Comparison of ENCODE assay signal across 1 cellular context in the genomic region with DNA sequence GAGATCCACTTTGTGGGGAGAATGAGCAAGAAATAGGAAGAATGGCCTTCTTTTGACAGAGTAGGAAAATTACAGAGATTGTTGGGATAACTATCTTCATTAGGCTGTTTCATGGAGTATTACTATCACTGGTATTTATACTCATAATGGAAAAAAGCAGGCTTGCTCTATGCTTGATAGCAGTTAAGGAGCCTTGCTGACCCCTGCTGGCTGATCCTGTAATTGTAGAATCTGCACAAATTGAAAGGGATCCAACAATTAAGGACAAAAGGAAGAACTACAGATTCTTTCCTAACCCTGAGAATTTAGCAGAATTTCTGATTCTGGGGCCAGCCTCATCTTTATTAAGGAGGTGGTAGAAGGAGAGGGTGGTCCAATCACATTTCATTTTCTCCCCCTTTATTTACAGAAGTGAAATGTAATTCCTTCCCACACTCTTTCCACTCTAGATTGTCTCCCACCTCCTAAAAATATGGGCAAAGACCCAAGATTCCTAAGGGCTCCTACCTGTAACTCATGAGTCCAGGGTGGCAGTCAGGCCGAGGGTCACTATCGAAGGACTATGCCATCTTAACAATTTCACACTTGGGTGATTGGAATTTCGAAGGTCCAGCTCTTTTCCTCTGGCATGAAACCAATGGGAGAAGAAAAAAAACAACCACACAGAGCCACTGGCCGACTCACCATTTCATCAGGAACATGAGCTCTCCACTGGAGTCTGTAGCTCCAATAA.
TF ChIP-seq lines count a peak whose summit lies in the region.

No MANE protein-coding gene starts in this region.

TF ChIP-seq in HCT116, 20 proteins besides CTCF, POLR2A, EP300 and RAD21 (continued from another document):
- TF ChIP-seq TCF7L2 (IDR thresholded peaks at IDR 0.05; ENCODE audit: borderline replicate concordance, extremely low read depth, insufficient read depth, insufficient read length) (no peak), YY1 (IDR thresholded peaks at IDR 0.05; ENCODE audit: extremely low read depth, insufficient replicate concordance, low read depth, low read length) (no peak), CEBPB (IDR thresholded peaks at IDR 0.05; ENCODE audit: low read depth) (no peak), SRF (IDR thresholded peaks at IDR 0.05; ENCODE audit: low read depth) (no peak), EZH2phosphoT487 (IDR thresholded peaks at IDR 0.05; ENCODE audit: borderline replicate concordance) (no peak), SIN3A (IDR thresholded peaks at IDR 0.05; ENCODE audit: low read depth) (no peak)
- TF ChIP-seq, protein P1, sequence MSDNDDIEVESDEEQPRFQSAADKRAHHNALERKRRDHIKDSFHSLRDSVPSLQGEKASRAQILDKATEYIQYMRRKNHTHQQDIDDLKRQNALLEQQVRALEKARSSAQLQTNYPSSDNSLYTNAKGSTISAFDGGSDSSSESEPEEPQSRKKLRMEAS (IDR thresholded peaks at IDR 0.05), result no peak
- TF ChIP-seq, protein P2, sequence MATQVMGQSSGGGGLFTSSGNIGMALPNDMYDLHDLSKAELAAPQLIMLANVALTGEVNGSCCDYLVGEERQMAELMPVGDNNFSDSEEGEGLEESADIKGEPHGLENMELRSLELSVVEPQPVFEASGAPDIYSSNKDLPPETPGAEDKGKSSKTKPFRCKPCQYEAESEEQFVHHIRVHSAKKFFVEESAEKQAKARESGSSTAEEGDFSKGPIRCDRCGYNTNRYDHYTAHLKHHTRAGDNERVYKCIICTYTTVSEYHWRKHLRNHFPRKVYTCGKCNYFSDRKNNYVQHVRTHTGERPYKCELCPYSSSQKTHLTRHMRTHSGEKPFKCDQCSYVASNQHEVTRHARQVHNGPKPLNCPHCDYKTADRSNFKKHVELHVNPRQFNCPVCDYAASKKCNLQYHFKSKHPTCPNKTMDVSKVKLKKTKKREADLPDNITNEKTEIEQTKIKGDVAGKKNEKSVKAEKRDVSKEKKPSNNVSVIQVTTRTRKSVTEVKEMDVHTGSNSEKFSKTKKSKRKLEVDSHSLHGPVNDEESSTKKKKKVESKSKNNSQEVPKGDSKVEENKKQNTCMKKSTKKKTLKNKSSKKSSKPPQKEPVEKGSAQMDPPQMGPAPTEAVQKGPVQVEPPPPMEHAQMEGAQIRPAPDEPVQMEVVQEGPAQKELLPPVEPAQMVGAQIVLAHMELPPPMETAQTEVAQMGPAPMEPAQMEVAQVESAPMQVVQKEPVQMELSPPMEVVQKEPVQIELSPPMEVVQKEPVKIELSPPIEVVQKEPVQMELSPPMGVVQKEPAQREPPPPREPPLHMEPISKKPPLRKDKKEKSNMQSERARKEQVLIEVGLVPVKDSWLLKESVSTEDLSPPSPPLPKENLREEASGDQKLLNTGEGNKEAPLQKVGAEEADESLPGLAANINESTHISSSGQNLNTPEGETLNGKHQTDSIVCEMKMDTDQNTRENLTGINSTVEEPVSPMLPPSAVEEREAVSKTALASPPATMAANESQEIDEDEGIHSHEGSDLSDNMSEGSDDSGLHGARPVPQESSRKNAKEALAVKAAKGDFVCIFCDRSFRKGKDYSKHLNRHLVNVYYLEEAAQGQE (IDR thresholded peaks at IDR 0.05; ENCODE audit: low read depth), result no peak
- TF ChIP-seq, protein P3, sequence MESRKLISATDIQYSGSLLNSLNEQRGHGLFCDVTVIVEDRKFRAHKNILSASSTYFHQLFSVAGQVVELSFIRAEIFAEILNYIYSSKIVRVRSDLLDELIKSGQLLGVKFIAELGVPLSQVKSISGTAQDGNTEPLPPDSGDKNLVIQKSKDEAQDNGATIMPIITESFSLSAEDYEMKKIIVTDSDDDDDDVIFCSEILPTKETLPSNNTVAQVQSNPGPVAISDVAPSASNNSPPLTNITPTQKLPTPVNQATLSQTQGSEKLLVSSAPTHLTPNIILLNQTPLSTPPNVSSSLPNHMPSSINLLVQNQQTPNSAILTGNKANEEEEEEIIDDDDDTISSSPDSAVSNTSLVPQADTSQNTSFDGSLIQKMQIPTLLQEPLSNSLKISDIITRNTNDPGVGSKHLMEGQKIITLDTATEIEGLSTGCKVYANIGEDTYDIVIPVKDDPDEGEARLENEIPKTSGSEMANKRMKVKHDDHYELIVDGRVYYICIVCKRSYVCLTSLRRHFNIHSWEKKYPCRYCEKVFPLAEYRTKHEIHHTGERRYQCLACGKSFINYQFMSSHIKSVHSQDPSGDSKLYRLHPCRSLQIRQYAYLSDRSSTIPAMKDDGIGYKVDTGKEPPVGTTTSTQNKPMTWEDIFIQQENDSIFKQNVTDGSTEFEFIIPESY (IDR thresholded peaks at IDR 0.05; ENCODE audit: extremely low read depth, insufficient replicate concordance, low read length), result no peak
- TF ChIP-seq, protein P4, sequence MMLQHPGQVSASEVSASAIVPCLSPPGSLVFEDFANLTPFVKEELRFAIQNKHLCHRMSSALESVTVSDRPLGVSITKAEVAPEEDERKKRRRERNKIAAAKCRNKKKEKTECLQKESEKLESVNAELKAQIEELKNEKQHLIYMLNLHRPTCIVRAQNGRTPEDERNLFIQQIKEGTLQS (IDR thresholded peaks at IDR 0.05), result no peak
TF ChIP-seq in HCT116: peak in this region for 0.
